1 cellular context compared by ENCODE assay signal in genomic region chr13:30388401-30389283, GRCh38.
TF ChIP-seq lines count a peak whose summit lies in the region.

No MANE protein-coding gene starts in this region.

TF ChIP-seq in SK-N-SH, 30 proteins besides CTCF, POLR2A, EP300 and RAD21 (continued from another document):
- TF ChIP-seq ZBTB33 (IDR thresholded peaks at IDR 0.05; ENCODE audit: borderline replicate concordance, low read depth) = no peak
- TF ChIP-seq USF2 (IDR thresholded peaks at IDR 0.05; ENCODE audit: borderline replicate concordance, low read depth, low read length) = no peak
- no peak for TF ChIP-seq ELF1 (IDR thresholded peaks at IDR 0.05)
- TF ChIP-seq PBX3 (IDR thresholded peaks at IDR 0.05) = no peak
- TF ChIP-seq CHD2 (IDR thresholded peaks at IDR 0.05; ENCODE audit: low read length, partially characterized antibody) = no peak
- no peak for TF ChIP-seq RCOR1 (IDR thresholded peaks at IDR 0.05; ENCODE audit: low read length)
